In the genomic region with DNA sequence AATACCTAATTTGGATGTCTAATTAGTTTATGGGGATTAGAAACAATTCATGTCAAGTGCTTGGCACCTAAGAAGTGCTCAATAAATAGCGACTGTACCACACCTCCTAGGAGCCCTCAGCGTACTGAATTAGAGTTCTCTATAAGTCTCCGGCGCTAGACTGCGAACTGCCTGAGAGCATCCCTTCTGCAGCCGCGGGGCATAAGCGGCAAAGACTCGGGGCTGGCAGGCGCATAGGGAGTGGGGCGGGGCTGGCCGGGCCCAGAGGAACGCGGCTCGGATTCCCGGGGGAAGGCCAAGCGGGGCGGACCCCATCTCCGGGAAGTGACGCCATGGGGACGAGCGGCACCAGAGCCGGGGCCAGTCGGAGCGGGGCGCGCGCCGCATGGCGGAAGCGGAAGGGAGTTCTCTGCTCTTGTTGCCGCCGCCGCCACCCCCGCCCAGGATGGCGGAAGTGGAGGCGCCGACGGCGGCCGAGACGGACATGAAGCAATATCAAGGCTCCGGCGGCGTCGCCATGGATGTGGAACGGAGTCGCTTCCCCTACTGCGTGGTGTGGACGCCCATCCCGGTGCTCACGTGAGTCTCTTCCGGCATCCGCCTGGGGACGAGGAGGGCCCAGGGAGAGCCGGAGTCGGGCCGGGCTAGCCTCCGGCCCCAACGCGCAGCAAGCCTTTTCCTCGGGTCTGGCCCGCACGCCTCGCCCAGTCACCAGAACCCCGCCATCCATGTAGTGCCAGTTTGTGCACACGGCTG, we compare ENCODE assay signal across 8 cellular contexts. TPM values are rescaled to one million over a fixed set of nuclear protein-coding genes. Genes with fewer than 3 reads are reported as not detected.
DNase-seq lines count a peak whose midpoint lies in the region; ATAC-seq, FAIRE-seq and TF ChIP-seq lines count a peak whose summit lies in the region.

A gene with protein sequence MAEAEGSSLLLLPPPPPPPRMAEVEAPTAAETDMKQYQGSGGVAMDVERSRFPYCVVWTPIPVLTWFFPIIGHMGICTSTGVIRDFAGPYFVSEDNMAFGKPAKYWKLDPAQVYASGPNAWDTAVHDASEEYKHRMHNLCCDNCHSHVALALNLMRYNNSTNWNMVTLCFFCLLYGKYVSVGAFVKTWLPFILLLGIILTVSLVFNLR (plus strand): TSS at position 351 of the 756 bp plus-strand sequence. CDS start 35 bp downstream, at position 386.

- 0 to 1% methylated on average over 55 to 67 of the region's 67 CpGs for WGBS in pancreas, 2 donors
- WGBS in thyroid gland, 2 donors: 0% methylated on average over 9 to 28 of the region's 67 CpGs

- no peaks in the 10 kb centered on the region for H3K27me3 Mint-ChIP-seq in activated naive CD8-positive, alpha-beta T cell treated with anti-CD3 and anti-CD28 coated beads, Interleukin-2, amount 50 U/mL, for 24 hours

- peaks cover 47% of the 10 kb centered on the region for H3K4me1 Mint-ChIP-seq in activated naive CD8-positive, alpha-beta T cell treated with anti-CD3 and anti-CD28 coated beads, Interleukin-2, amount 50 U/mL, for 24 hours

- H3K9me3 ChIP-seq in pancreas (no peaks in the 10 kb centered on the region), thyroid gland (no peaks in the 10 kb centered on the region)

- peak; percentile 90 for TF ChIP-seq POLR2A in GM12892 (IDR thresholded peaks at IDR 0.05; ENCODE audit: low read depth, low read length)
- TF ChIP-seq POLR2A in thyroid gland (IDR thresholded peaks at IDR 0.05): peak; percentile 38 to 68

- intact Hi-C loops in Right ventricle myocardium inferior (cut with DNase I) (loop anchor here (5.0 kb wide), 1 partner anchor 45 kb away; the partner anchor contains the start of gene MAP3K6), pancreas (cut with DNase I) (no loop called here), thyroid gland (cut with DNase I) (no loop called here)

- FAIRE-seq in GM12892 (lab: Jason Lieb, UNC) (peak; percentile 94), pancreas (lab: Jason Lieb, UNC) (no peak)

- peak within 1 kb of the TSS; percentile 61 to 81 (median 77) for H3K27ac ChIP-seq in pancreas
- H3K27ac ChIP-seq in thyroid gland: peak within 1 kb of the TSS; percentile 56 to 81 (median 81)

- H3K27me3 ChIP-seq in pancreas: no peaks in the 10 kb centered on the region
- H3K27me3 ChIP-seq in thyroid gland: no peaks in the 10 kb centered on the region

- peak; percentile 86 for ATAC-seq in HG02840 (IDR thresholded peaks at IDR 0.05; ENCODE audit: low FRiP score, unreplicated experiment)
- peak; percentile 98 for ATAC-seq in activated naive CD8-positive, alpha-beta T cell treated with anti-CD3 and anti-CD28 coated beads, Interleukin-2, amount 50 U/mL, for 24 hours
- peak; percentile 98 for ATAC-seq in Right ventricle myocardium inferior
- peak; percentile 99 to 100 (median 99) for ATAC-seq in pancreas

- H3K36me3 ChIP-seq in pancreas (peaks cover 0 to 6% (median 0%) of the 10 kb centered on the region in 3 donors), thyroid gland (peaks cover 0 to 11% of the 10 kb centered on the region in 2 donors)

- TF ChIP-seq CTCF in pancreas (IDR thresholded peaks at IDR 0.05) (peak in 2 of 4 donors; percentile 25 to 30), thyroid gland (IDR thresholded peaks at IDR 0.05) (peak in 2 of 6 experiments; percentile 1 to 36)

- no peaks in the 10 kb centered on the region for H3K9me3 Mint-ChIP-seq in activated naive CD8-positive, alpha-beta T cell treated with anti-CD3 and anti-CD28 coated beads, Interleukin-2, amount 50 U/mL, for 24 hours

- DNase-seq in GM12892 (ENCODE audit: insufficient read length): peak; percentile 99
- DNase-seq in NCI-H1436 (lab: John Stamatoyannopoulos, UW): peak; percentile 96
- DNase-seq in SW480 (ENCODE audit: low spot score): peak; percentile 94
- DNase-seq in activated naive CD8-positive, alpha-beta T cell treated with anti-CD3 and anti-CD28 coated beads, Interleukin-2, amount 50 U/mL, for 24 hours: peak; percentile 98
- DNase-seq in Right ventricle myocardium inferior (ENCODE audit: missing footprints): peak; percentile 99
- peak; percentile 96 to 99 (median 98) for DNase-seq in pancreas
- DNase-seq in thyroid gland: peak; percentile 98

- H3K4me3 Mint-ChIP-seq in activated naive CD8-positive, alpha-beta T cell treated with anti-CD3 and anti-CD28 coated beads, Interleukin-2, amount 50 U/mL, for 24 hours: peak within 1 kb of the TSS; percentile 96

- peak within 1 kb of the TSS; percentile 96 for H3K27ac Mint-ChIP-seq in activated naive CD8-positive, alpha-beta T cell treated with anti-CD3 and anti-CD28 coated beads, Interleukin-2, amount 50 U/mL, for 24 hours

- H3K36me3 Mint-ChIP-seq in activated naive CD8-positive, alpha-beta T cell treated with anti-CD3 and anti-CD28 coated beads, Interleukin-2, amount 50 U/mL, for 24 hours (ENCODE audit: low read depth): peaks cover 25% of the 10 kb centered on the region

- H3K4me1 ChIP-seq in pancreas: peaks cover 0 to 17% (median 7%) of the 10 kb centered on the region in 3 donors
- H3K4me1 ChIP-seq in thyroid gland: peaks cover 10 to 13% of the 10 kb centered on the region in 2 donors

- peak within 1 kb of the TSS; percentile 70 to 94 (median 88) for H3K4me3 ChIP-seq in pancreas
- H3K4me3 ChIP-seq in thyroid gland (replicated peaks in 1 of 3): peak within 1 kb of the TSS; percentile 84 to 94 (median 89)

RNA-seq across cellular contexts. Expression of the gene that starts here (rescaled TPM):
- 18.3 TPM for polyA plus RNA-seq in GM12892 (2012; ENCODE audit: missing spikeins)
- 17.9 TPM for total RNA-seq in Right ventricle myocardium inferior
- 10 to 100 TPM; 11.9 to 22.1 (median 14.4) TPM for total RNA-seq in pancreas
- polyA plus RNA-seq in pancreas: 10 to 100 TPM; 27.7 to 37.0 TPM
- 10 to 100 TPM; 22.7 to 46.0 (median 30.9) TPM for total RNA-seq in thyroid gland

Comparison
In these comparisons a context has a peak if more than half of its experiments do, and no peak if none do; other contexts are left out.
1. Peak in every context shown above with its lines: DNase-seq, ATAC-seq, H3K4me3 ChIP-seq and H3K27ac ChIP-seq.